15 cellular contexts compared by ENCODE assay signal in genomic region chr7:41994746-41995110, GRCh38.
"Had no signal": no experiment of that assay in that cellular context is flagged by ENCODE, and none has a peak within 500 bp of the region (broad histone marks: within the 10 kb centered on the region; RNA-seq: fewer than 3 reads in every experiment).

No MANE protein-coding gene starts in this region.

- DNase-seq: activated CD4-positive, CD25-positive, alpha-beta regulatory T cell treated with anti-CD3 and anti-CD28 coated beads, Interleukin-2, amount 50 U/mL, for 72 hours; activated gamma-delta T cell treated with Interleukin-2 at 50 U/mL for 16 hours; activated T-cell treated with anti-CD3 and anti-CD28 coated beads, Interleukin-2, amount 50 U/mL, for 72 hours; amniotic stem cell; effector CD4-positive, alpha-beta T cell; gastrocnemius medialis; heart left ventricle; mucosa of descending colon; naive B cell; T-helper 2 cell had no signal

- H3K9me3 ChIP-seq: esophagus muscularis mucosa, gastrocnemius medialis, heart left ventricle, mucosa of descending colon, tibial nerve had no signal

- ATAC-seq: activated naive CD4-positive, alpha-beta T cell treated with anti-CD3 and anti-CD28 coated beads, Interleukin-2, amount 50 U/mL, for 72 hours; activated T-cell treated with anti-CD3 and anti-CD28 coated beads, Interleukin-2, amount 50 U/mL, for 72 hours; gastrocnemius medialis; heart left ventricle had no signal

- H3K4me3 ChIP-seq: esophagus muscularis mucosa, gastrocnemius medialis, heart left ventricle, mucosa of descending colon, skin epidermis, tibial nerve had no signal

- H3K27ac ChIP-seq: esophagus muscularis mucosa, gastrocnemius medialis, heart left ventricle, VCaP had no signal

- H3K27me3 ChIP-seq: esophagus muscularis mucosa, gastrocnemius medialis, heart left ventricle, tibial nerve had no signal

- H3K36me3 ChIP-seq: gastrocnemius medialis had no signal
